Comparison of ENCODE assay signal across 20 cellular contexts in genomic region chr21:26877015-26877414, GRCh38. TPM values are rescaled to one million over a fixed set of nuclear protein-coding genes. Genes with fewer than 3 reads are reported as not detected.
"Had no signal": no experiment of that assay in that cellular context is flagged by ENCODE, and none has a peak within 500 bp of the region (broad histone marks: within the 10 kb centered on the region; RNA-seq: fewer than 3 reads in every experiment).

No MANE protein-coding gene starts in this region.

- H3K4me1 ChIP-seq: gastrocnemius medialis, heart right ventricle, psoas muscle, right lobe of liver, stomach, testis, upper lobe of left lung had no signal

- H3K9me3 ChIP-seq: psoas muscle, right lobe of liver, testis had no signal

- H3K4me1 Mint-ChIP-seq: activated B cell treated with CpG ODN at 0.5 μM for 24 hours; activated CD4-positive, alpha-beta T cell treated with anti-CD3 and anti-CD28 coated beads, Interleukin-2, amount 10 ng/mL, durations not matched to agents 24 days and 14 days; activated T-helper 17 cell treated with anti-CD3 and anti-CD28 coated beads, Interleukin-2, amount 50 U/mL, for 72 hours; neural crest cell had no signal

- H3K27ac Mint-ChIP-seq: activated B cell treated with CpG ODN at 0.5 μM for 24 hours; activated CD4-positive, alpha-beta T cell treated with anti-CD3 and anti-CD28 coated beads, Interleukin-2, amount 10 ng/mL, durations not matched to agents 24 days and 14 days; activated CD8-positive, alpha-beta T cell treated with anti-CD3 and anti-CD28 coated beads, Interleukin-2, amount 10 ng/mL, durations not matched to agents 7 days and 5 days; activated T-helper 17 cell treated with anti-CD3 and anti-CD28 coated beads, Interleukin-2, amount 50 U/mL, for 72 hours; effector memory CD8-positive, alpha-beta T cell had no signal

- ATAC-seq: activated CD8-positive, alpha-beta T cell treated with anti-CD3 and anti-CD28 coated beads, Interleukin-2, amount 10 ng/mL, durations not matched to agents 7 days and 5 days; activated T-helper 17 cell treated with anti-CD3 and anti-CD28 coated beads, Interleukin-2, amount 50 U/mL, for 72 hours; effector memory CD8-positive, alpha-beta T cell; gastrocnemius medialis; heart right ventricle; left cardiac atrium; psoas muscle; right lobe of liver had no signal

- H3K27ac ChIP-seq: gastrocnemius medialis, heart right ventricle, psoas muscle, right lobe of liver, stomach, testis, upper lobe of left lung had no signal

- DNase-seq: activated B cell treated with CpG ODN at 0.5 μM for 24 hours; activated CD4-positive, alpha-beta T cell treated with anti-CD3 and anti-CD28 coated beads, Interleukin-2, amount 10 ng/mL, durations not matched to agents 24 days and 14 days; activated CD8-positive, alpha-beta memory T cell treated with anti-CD3 and anti-CD28 coated beads, Interleukin-2, amount 50 U/mL, for 4 hours; activated CD8-positive, alpha-beta T cell treated with anti-CD3 and anti-CD28 coated beads, Interleukin-2, amount 10 ng/mL, durations not matched to agents 7 days and 5 days; activated naive CD4-positive, alpha-beta T cell treated with Interleukin-2 at 50 U/mL for 16 hours; aorta; dermis blood vessel endothelial cell; effector memory CD8-positive, alpha-beta T cell; gastrocnemius medialis; heart right ventricle; left cardiac atrium; midbrain; psoas muscle; right lobe of liver; stomach; testis had no signal

- H3K27me3 ChIP-seq: gastrocnemius medialis, heart right ventricle, right lobe of liver, stomach, testis, upper lobe of left lung had no signal

- H3K27me3 Mint-ChIP-seq: activated CD4-positive, alpha-beta T cell treated with anti-CD3 and anti-CD28 coated beads, Interleukin-2, amount 10 ng/mL, durations not matched to agents 24 days and 14 days; activated T-helper 17 cell treated with anti-CD3 and anti-CD28 coated beads, Interleukin-2, amount 50 U/mL, for 72 hours; effector memory CD8-positive, alpha-beta T cell had no signal

- H3K9me3 Mint-ChIP-seq: activated B cell treated with CpG ODN at 0.5 μM for 24 hours; activated CD4-positive, alpha-beta T cell treated with anti-CD3 and anti-CD28 coated beads, Interleukin-2, amount 10 ng/mL, durations not matched to agents 24 days and 14 days; activated T-helper 17 cell treated with anti-CD3 and anti-CD28 coated beads, Interleukin-2, amount 50 U/mL, for 72 hours had no signal

- H3K36me3 ChIP-seq: gastrocnemius medialis, heart right ventricle, right lobe of liver, stomach, upper lobe of left lung had no signal

- H3K4me3 Mint-ChIP-seq: activated B cell treated with CpG ODN at 0.5 μM for 24 hours; activated CD4-positive, alpha-beta T cell treated with anti-CD3 and anti-CD28 coated beads, Interleukin-2, amount 10 ng/mL, durations not matched to agents 24 days and 14 days; activated CD8-positive, alpha-beta T cell treated with anti-CD3 and anti-CD28 coated beads, Interleukin-2, amount 10 ng/mL, durations not matched to agents 7 days and 5 days; activated T-helper 17 cell treated with anti-CD3 and anti-CD28 coated beads, Interleukin-2, amount 50 U/mL, for 72 hours; effector memory CD8-positive, alpha-beta T cell; neural crest cell had no signal

- H3K4me3 ChIP-seq: gastrocnemius medialis, heart right ventricle, lung, psoas muscle, right lobe of liver, stomach, testis, upper lobe of left lung had no signal

RNA-seq across cellular contexts. Expression of gene ADAMTS1, which starts 31.8 kb away (rescaled TPM):
- total RNA-seq: activated B cell treated with CpG ODN at 0.5 μM for 24 hours had no signal
